8 cellular contexts compared by ENCODE assay signal in genomic region chr6:158322724-158323560, GRCh38. TPM values are rescaled to one million over a fixed set of nuclear protein-coding genes. Genes with fewer than 3 reads are reported as not detected.
DNase-seq lines count a peak whose midpoint lies in the region; ATAC-seq and TF ChIP-seq lines count a peak whose summit lies in the region.

No MANE protein-coding gene starts in this region.

- POLR2A ChIA-PET in CD8-positive, alpha-beta T cell (lab: Charles Lee): no interaction called here
- POLR2A ChIA-PET in CD8-positive, alpha-beta memory T cell (lab: Charles Lee): no interaction called here

- H3K4me1 Mint-ChIP-seq in CD8-positive, alpha-beta T cell (ENCODE audit: low read depth): peaks cover 70% of the 10 kb centered on the region
- H3K4me1 Mint-ChIP-seq in activated T-helper 17 cell treated with anti-CD3 and anti-CD28 coated beads, Interleukin-2, amount 50 U/mL, for 72 hours: peaks cover 29% of the 10 kb centered on the region
- H3K4me1 Mint-ChIP-seq in naive B cell: peaks cover 64 to 86% (median 77%) of the 10 kb centered on the region in 3 donors
- peaks cover 58 to 79% (median 72%) of the 10 kb centered on the region in 3 donors for H3K4me1 Mint-ChIP-seq in CD8-positive, alpha-beta memory T cell

- H3K4me3 ChIP-seq in CD8-positive, alpha-beta T cell (ENCODE audit: low read depth, low read length): no peak overlapping the region
- no peak overlapping the region for H3K4me3 ChIP-seq in CD8-positive, alpha-beta memory T cell (ENCODE audit: low read length)

- peak overlapping the region; percentile 39 for H3K27ac Mint-ChIP-seq in CD8-positive, alpha-beta T cell
- peak overlapping the region; percentile 56 for H3K27ac Mint-ChIP-seq in activated T-helper 17 cell treated with anti-CD3 and anti-CD28 coated beads, Interleukin-2, amount 50 U/mL, for 72 hours
- peak overlapping the region in 2 of 6 donors; percentile 19 to 88 for H3K27ac Mint-ChIP-seq in naive B cell
- H3K27ac Mint-ChIP-seq in CD8-positive, alpha-beta memory T cell: peak overlapping the region in 4 of 8 donors; percentile 6 to 61 (median 34)

- ATAC-seq in CD8-positive, alpha-beta T cell: no peak
- ATAC-seq in GM19328 (IDR thresholded peaks at IDR 0.05; ENCODE audit: unreplicated experiment) (peak; percentile 54), HG03135 (IDR thresholded peaks at IDR 0.05; ENCODE audit: unreplicated experiment) (peak; percentile 71), naive B cell (ENCODE audit: low read depth in 2 of 2) (peak in 1 of 2 donors; percentile 20)
- ATAC-seq in activated T-helper 17 cell treated with anti-CD3 and anti-CD28 coated beads, Interleukin-2, amount 50 U/mL, for 72 hours (replicated peaks): peak; percentile 43

- H3K4me1 ChIP-seq in CD8-positive, alpha-beta T cell (ENCODE audit: insufficient read depth, low read length): peaks cover 10% of the 10 kb centered on the region
- no peaks in the 10 kb centered on the region for H3K4me1 ChIP-seq in CD8-positive, alpha-beta memory T cell (ENCODE audit: insufficient read depth, low read length)

- H3K36me3 Mint-ChIP-seq in CD8-positive, alpha-beta T cell: peaks cover 19% of the 10 kb centered on the region
- H3K36me3 Mint-ChIP-seq in activated T-helper 17 cell treated with anti-CD3 and anti-CD28 coated beads, Interleukin-2, amount 50 U/mL, for 72 hours (ENCODE audit: low read depth): peaks cover 8% of the 10 kb centered on the region
- peaks cover 4 to 10% of the 10 kb centered on the region in 2 donors for H3K36me3 Mint-ChIP-seq in naive B cell
- peaks cover 11 to 17% (median 12%) of the 10 kb centered on the region in 3 donors for H3K36me3 Mint-ChIP-seq in CD8-positive, alpha-beta memory T cell

- H3K9me3 Mint-ChIP-seq in CD8-positive, alpha-beta T cell: no peaks in the 10 kb centered on the region
- H3K9me3 Mint-ChIP-seq in activated T-helper 17 cell treated with anti-CD3 and anti-CD28 coated beads, Interleukin-2, amount 50 U/mL, for 72 hours: no peaks in the 10 kb centered on the region
- H3K9me3 Mint-ChIP-seq in naive B cell: peaks cover 0 to 2% (median 0%) of the 10 kb centered on the region in 7 donors
- H3K9me3 Mint-ChIP-seq in CD8-positive, alpha-beta memory T cell: no peaks in the 10 kb centered on the region

- no peak overlapping the region for H3K27ac ChIP-seq in CD8-positive, alpha-beta T cell (ENCODE audit: low read depth, low read length)
- no peak overlapping the region for H3K27ac ChIP-seq in CD8-positive, alpha-beta memory T cell (ENCODE audit: low read depth, low read length)

- no peaks in the 10 kb centered on the region for H3K9me3 ChIP-seq in CD8-positive, alpha-beta T cell (ENCODE audit: low read length)
- no peaks in the 10 kb centered on the region for H3K9me3 ChIP-seq in CD8-positive, alpha-beta memory T cell (ENCODE audit: low read length)

- H3K27me3 Mint-ChIP-seq in CD8-positive, alpha-beta T cell (ENCODE audit: low read depth): no peaks in the 10 kb centered on the region
- no peaks in the 10 kb centered on the region for H3K27me3 Mint-ChIP-seq in activated T-helper 17 cell treated with anti-CD3 and anti-CD28 coated beads, Interleukin-2, amount 50 U/mL, for 72 hours
- H3K27me3 Mint-ChIP-seq in naive B cell: no peaks in the 10 kb centered on the region
- H3K27me3 Mint-ChIP-seq in CD8-positive, alpha-beta memory T cell: no peaks in the 10 kb centered on the region

- no peaks in the 10 kb centered on the region for H3K36me3 ChIP-seq in CD8-positive, alpha-beta T cell (ENCODE audit: insufficient read depth, low read length)
- H3K36me3 ChIP-seq in CD8-positive, alpha-beta memory T cell (ENCODE audit: insufficient read depth, low read length): no peaks in the 10 kb centered on the region

- intact Hi-C loops in CD8-positive, alpha-beta T cell (cut with DNase I, micrococcal nuclease): no loop called here

- CTCF ChIA-PET in CD8-positive, alpha-beta T cell (lab: Charles Lee): no interaction called here
- CTCF ChIA-PET in CD8-positive, alpha-beta memory T cell (lab: Charles Lee): interaction anchor here (0.7 kb wide), 1 partner anchor 196 kb away, joined by 3 read pairs; no protein-coding TSS in a partner anchor

- H3K4me3 Mint-ChIP-seq in CD8-positive, alpha-beta T cell: no peak overlapping the region
- H3K4me3 Mint-ChIP-seq in activated T-helper 17 cell treated with anti-CD3 and anti-CD28 coated beads, Interleukin-2, amount 50 U/mL, for 72 hours: peak overlapping the region; percentile 39
- peak overlapping the region in 5 of 8 donors; percentile 19 to 83 (median 48) for H3K4me3 Mint-ChIP-seq in naive B cell
- peak overlapping the region in 1 of 7 donors; percentile 2 for H3K4me3 Mint-ChIP-seq in CD8-positive, alpha-beta memory T cell

- H3K27me3 ChIP-seq in CD8-positive, alpha-beta T cell (ENCODE audit: insufficient read depth, low read length): no peaks in the 10 kb centered on the region
- no peaks in the 10 kb centered on the region for H3K27me3 ChIP-seq in CD8-positive, alpha-beta memory T cell (ENCODE audit: insufficient read depth, low read length, poor library complexity, severe bottlenecking)

- DNase-seq in CD8-positive, alpha-beta T cell: no peak
- DNase-seq in naive B cell: no peak
- no peak for DNase-seq in NCI-H2081 treated with DMSO at 0.1 percent for 48 hours (lab: John Stamatoyannopoulos, UW)
- no peak for DNase-seq in KG1 (lab: John Stamatoyannopoulos, UW)
- DNase-seq in CD8-positive, alpha-beta memory T cell: no peak

- TF ChIP-seq CTCF in CD8-positive, alpha-beta T cell (IDR thresholded peaks at IDR 0.05): no peak

RNA-seq across cellular contexts. Expression of gene TULP4, which starts 10.7 kb away (rescaled TPM):
- 10 to 100 TPM; 73.6 to 78.9 TPM for total RNA-seq in CD8-positive, alpha-beta T cell
- 10 to 100 TPM; 10.8 to 31.2 TPM for total RNA-seq in activated T-helper 17 cell treated with anti-CD3 and anti-CD28 coated beads, Interleukin-2, amount 50 U/mL, for 72 hours
- polyA plus RNA-seq in naive B cell (ENCODE audit: low read depth in 6 of 6): 10 to 100 TPM in 5 of 6 donors, 1 to 10 TPM in 1; 8.1 to 42.3 (median 39.1) TPM
- total RNA-seq in CD8-positive, alpha-beta memory T cell: 10 to 100 TPM; 26.9 to 32.1 TPM
- 50.1 TPM for polyA plus RNA-seq in CD8-positive, alpha-beta memory T cell
